9 cellular contexts compared by ENCODE assay signal in genomic region chr16:28321700-28322411, GRCh38. TPM values are rescaled to one million over a fixed set of nuclear protein-coding genes. Genes with fewer than 3 reads are reported as not detected.
A peak's percentile ranks its signal among the peaks of the same experiment; 100 is the strongest.
DNase-seq lines count a peak whose midpoint lies in the region; ATAC-seq and TF ChIP-seq lines count a peak whose summit lies in the region.
"Had no signal": no experiment of that assay in that cellular context is flagged by ENCODE, and none has a peak within 500 bp of the region (broad histone marks: within the 10 kb centered on the region; RNA-seq: fewer than 3 reads in every experiment).

No MANE protein-coding gene starts in this region.

- no peaks in the 10 kb centered on the region for H3K9me3 ChIP-seq in BE2C

- CTCF ChIA-PET in HEK293T (lab: Yijun Ruan, JAX): interaction anchor here (0.7 to 1.1 kb wide), 5 partner anchors 9 to 111 kb away, joined by 3 to 4 read pairs (median 3); no protein-coding TSS in a partner anchor

- H3K27ac Mint-ChIP-seq in osteocyte (ENCODE audit: unreplicated experiment): no peak overlapping the region

- H3K4me3 ChIP-seq in BE2C (ENCODE audit: low read depth, low read length) (no peak overlapping the region), epithelial cell of esophagus (ENCODE audit: low read length) (no peak overlapping the region)

- ATAC-seq in HG03045 (IDR thresholded peaks at IDR 0.05; ENCODE audit: unreplicated experiment) (no peak), HG02884 (IDR thresholded peaks at IDR 0.05; ENCODE audit: unreplicated experiment) (no peak), GM18520 (IDR thresholded peaks at IDR 0.05; ENCODE audit: unreplicated experiment) (no peak)

- H3K4me1 Mint-ChIP-seq in osteocyte (ENCODE audit: unreplicated experiment): no peaks in the 10 kb centered on the region

- H3K4me3 Mint-ChIP-seq in osteocyte (ENCODE audit: unreplicated experiment): no peak overlapping the region

- TF ChIP-seq CTCF in BE2C (IDR thresholded peaks at IDR 0.05; ENCODE audit: low read depth, low read length) (peak; percentile 81), epithelial cell of esophagus (IDR thresholded peaks at IDR 0.05; ENCODE audit: insufficient read depth, low read depth, low read length, missing control alignments) (peak; percentile 86), osteocyte (IDR thresholded peaks at IDR 0.05) (peak; percentile 79)

- H3K27me3 Mint-ChIP-seq in osteocyte (ENCODE audit: unreplicated experiment): no peaks in the 10 kb centered on the region

- no peaks in the 10 kb centered on the region for H3K9me3 Mint-ChIP-seq in osteocyte (ENCODE audit: unreplicated experiment)

- no peaks in the 10 kb centered on the region for H3K36me3 ChIP-seq in BE2C

- DNase-seq in BE2C: peak; percentile 65
- DNase-seq in HEK293T (ENCODE audit: extremely low spot score): peak; percentile 67
- DNase-seq in activated CD4-positive, CD25-positive, alpha-beta regulatory T cell treated with anti-CD3 and anti-CD28 coated beads, Interleukin-2, amount 50 U/mL, for 72 hours: peak; percentile 55
- peak; percentile 43 for DNase-seq in epithelial cell of esophagus (ENCODE audit: low read depth)
- no peak for DNase-seq in osteocyte (ENCODE audit: extremely low spot score, unreplicated experiment)

- no peaks in the 10 kb centered on the region for H3K27me3 ChIP-seq in BE2C

- no peaks in the 10 kb centered on the region for H3K4me1 ChIP-seq in BE2C

- H3K36me3 Mint-ChIP-seq in osteocyte (ENCODE audit: unreplicated experiment): no peaks in the 10 kb centered on the region

- POLR2A ChIA-PET in HEK293T (lab: Yijun Ruan, JAX): interaction anchor here (1.0 to 1.2 kb wide), 3 partner anchors 30 to 47 kb away, joined by 3 to 4 read pairs (median 3); partner anchors contain the start of gene SBK1

TF ChIP-seq in HEK293T, 16 proteins besides CTCF, POLR2A, EP300 and RAD21:
- TF ChIP-seq HDGF (IDR thresholded peaks at IDR 0.05; ENCODE audit: borderline replicate concordance) (no peak), FOXM1 (IDR thresholded peaks at IDR 0.05; ENCODE audit: borderline replicate concordance) (no peak), NFRKB (IDR thresholded peaks at IDR 0.05) (no peak), FOXK2 (IDR thresholded peaks at IDR 0.05) (no peak), ZNF384 (IDR thresholded peaks at IDR 0.05) (no peak), PKNOX1 (IDR thresholded peaks at IDR 0.05) (no peak), SP1 (IDR thresholded peaks at IDR 0.05) (no peak), BHLHE40 (IDR thresholded peaks at IDR 0.05; ENCODE audit: borderline replicate concordance) (no peak), TARDBP (IDR thresholded peaks at IDR 0.05) (no peak), ELF4 (IDR thresholded peaks at IDR 0.05) (no peak), LEF1 (IDR thresholded peaks at IDR 0.05; ENCODE audit: borderline replicate concordance) (no peak), SUZ12 (IDR thresholded peaks at IDR 0.05) (no peak), ARNT (IDR thresholded peaks at IDR 0.05) (no peak), L3MBTL2 (conservative IDR thresholded peaks at IDR 0.05) (no peak), FOXA1 (IDR thresholded peaks at IDR 0.05) (no peak)

RNA-seq across cellular contexts. Expression of gene SBK1, which starts 29.5 kb away (rescaled TPM):
- 12.9 TPM for polyA plus RNA-seq in BE2C (2012; ENCODE audit: insufficient read depth, insufficient read length, low read depth)
- total RNA-seq in osteocyte: 4.9 and 5.0 TPM in 2 replicates

RNA-seq across cellular contexts. Expression of gene NPIPB6, which starts 41.5 kb away (rescaled TPM):
- 0.23 TPM for polyA plus RNA-seq in BE2C (2012; ENCODE audit: insufficient read depth, insufficient read length, low read depth)
- 5.2 and 7.0 TPM in 2 replicates for total RNA-seq in osteocyte
- total RNA-seq: dermis microvascular lymphatic vessel endothelial cell had no signal
